In genomic region chr12:42706331-42706730, GRCh38 we compare ENCODE assay signal across 19 cellular contexts.
DNase-seq lines count a peak whose midpoint lies in the region; ATAC-seq, FAIRE-seq and TF ChIP-seq lines count a peak whose summit lies in the region.
"Had no signal": no experiment of that assay in that cellular context is flagged by ENCODE, and none has a peak within 500 bp of the region (broad histone marks: within the 10 kb centered on the region; RNA-seq: fewer than 3 reads in every experiment).

No MANE protein-coding gene starts in this region.

- peak overlapping the region; percentile 35 for H3K4me2 ChIP-seq in smooth muscle cell
- H3K4me2 ChIP-seq: KMS-11 had no signal

- H3K27me3 ChIP-seq in SJCRH30 (peaks cover 3% of the 10 kb centered on the region; the same call in 1 of the 2 replicates), smooth muscle cell (ENCODE audit: low read depth) (no peaks in the 10 kb centered on the region)
- H3K27me3 ChIP-seq: ovary, upper lobe of left lung had no signal

- WGBS in smooth muscle cell (ENCODE audit: low lambda C conversion rate), result 48% methylated on average over 1 of the region's 1 CpG

- H3K4me1 ChIP-seq in SJCRH30 (peaks cover 15% of the 10 kb centered on the region), smooth muscle cell (ENCODE audit: low read depth) (no peaks in the 10 kb centered on the region)

- H3K4me3 ChIP-seq in SJCRH30 (no peak overlapping the region), smooth muscle cell (no peak overlapping the region)
- H3K4me3 ChIP-seq: ovary, upper lobe of left lung had no signal

- H4K20me1 ChIP-seq in smooth muscle cell (ENCODE audit: low read depth), result no peaks in the 10 kb centered on the region

- no peak for ATAC-seq in GM19351 (IDR thresholded peaks at IDR 0.05; ENCODE audit: unreplicated experiment)
- no peak for ATAC-seq in GM18861 (IDR thresholded peaks at IDR 0.05; ENCODE audit: unreplicated experiment)
- no peak for ATAC-seq in GM21528 (IDR thresholded peaks at IDR 0.05; ENCODE audit: low FRiP score, unreplicated experiment)

- no peak for TF ChIP-seq CTCF in smooth muscle cell (IDR thresholded peaks at IDR 0.05; ENCODE audit: borderline replicate concordance, insufficient read depth, poor library complexity, severe bottlenecking)

- no peak for FAIRE-seq in HTR-8/SVneo (lab: Jason Lieb, UNC)

- H3F3A ChIP-seq in smooth muscle cell (ENCODE audit: low read depth), result peaks cover 9% of the 10 kb centered on the region

- H3K9me3 ChIP-seq in SJCRH30 (replicated peaks) (no peaks in the 10 kb centered on the region), smooth muscle cell (replicated peaks; ENCODE audit: low read depth) (no peaks in the 10 kb centered on the region)
- H3K9me3 ChIP-seq: ovary, upper lobe of left lung had no signal

- no peaks in the 10 kb centered on the region for H3K79me2 ChIP-seq in smooth muscle cell (ENCODE audit: low read depth)

- peak overlapping the region; percentile 47 for H2AFZ ChIP-seq in smooth muscle cell (ENCODE audit: low read depth)

- DNase-seq in HTR-8/SVneo (ENCODE audit: insufficient read length, low spot score) (peak; percentile 17), SJCRH30 (peak in 1 of 2 experiments; percentile 30), epithelial cell of prostate (ENCODE audit: low read depth, low spot score) (no peak), smooth muscle cell (lab: John Stamatoyannopoulos, UW; ENCODE audit: unreplicated experiment) (no peak), OCI-M1 (lab: John Stamatoyannopoulos, UW) (no peak)
- DNase-seq: activated CD4-positive, alpha-beta T cell treated with anti-CD3 and anti-CD28 coated beads, Interleukin-2, amount 10 ng/mL, durations not matched to agents 7 days and 5 days; activated naive CD8-positive, alpha-beta T cell treated with anti-CD3 and anti-CD28 coated beads, Interleukin-2, amount 10 ng/mL, durations not matched to agents 7 days and 5 days; CD8-positive, alpha-beta memory T cell; DND-41; naive B cell; NCI-H1105; NCI-H2081; stimulated activated naive CD4-positive, alpha-beta T cell had no signal

- H3K9ac ChIP-seq in smooth muscle cell (ENCODE audit: low read depth), result no peak overlapping the region
- H3K9ac ChIP-seq: KMS-11 had no signal

- H3K36me3 ChIP-seq in SJCRH30, result no peaks in the 10 kb centered on the region
- no peaks in the 10 kb centered on the region for H3K36me3 ChIP-seq in smooth muscle cell (ENCODE audit: low read depth)
- H3K36me3 ChIP-seq: ovary, upper lobe of left lung had no signal

- H3K27ac ChIP-seq in SJCRH30 (0 out of 2 replicates have a peak overlapping the region, but pooled peaks have one; percentile 5), epithelial cell of prostate (peak overlapping the region; percentile 29), smooth muscle cell (ENCODE audit: low read depth) (peak overlapping the region; percentile 45)
- H3K27ac ChIP-seq: KMS-11, ovary had no signal
